ENCODE assay signal across 1 cellular context in the genomic region with DNA sequence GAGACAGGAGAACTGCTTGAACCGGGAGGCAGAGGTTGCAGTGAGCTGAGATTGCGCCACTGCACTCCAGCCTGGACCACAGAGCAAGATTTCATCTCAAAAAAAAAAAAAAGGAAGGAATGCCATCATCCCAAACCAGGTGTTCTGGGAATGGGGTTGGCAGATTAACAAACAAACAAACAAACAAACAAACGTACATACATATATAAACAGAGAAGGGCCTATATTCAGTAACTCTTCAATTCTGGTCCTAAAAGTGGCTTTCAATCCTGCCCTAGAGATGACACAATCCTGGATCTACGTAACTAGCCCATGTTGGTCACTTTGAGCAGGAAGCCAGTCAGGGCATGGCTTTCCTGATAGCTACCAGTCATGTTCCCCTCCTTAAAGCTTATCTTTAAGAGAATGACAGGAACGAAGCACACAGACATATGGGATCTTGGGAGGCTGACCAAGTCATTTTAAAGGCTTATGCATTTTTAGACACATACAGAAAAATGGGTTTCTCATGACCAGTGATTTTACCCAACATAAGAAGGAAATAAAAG.
TF ChIP-seq lines count a peak whose summit lies in the region.

No MANE protein-coding gene starts in this region.

TF ChIP-seq in endothelial cell of umbilical vein, 7 proteins besides CTCF, POLR2A, EP300 and RAD21:
- TF ChIP-seq FOS (IDR thresholded peaks at IDR 0.05; ENCODE audit: borderline replicate concordance, insufficient read depth, low read length) = no peak
- TF ChIP-seq GATA2 (IDR thresholded peaks at IDR 0.05; ENCODE audit: insufficient read depth, insufficient read length, low read depth, low read length) = peak; percentile 70
- peak; percentile 19 for TF ChIP-seq POLR2AphosphoS5 (IDR thresholded peaks at IDR 0.05; ENCODE audit: insufficient read depth, low read depth, low read length)
